21 cellular contexts compared by ENCODE assay signal in the genomic region with DNA sequence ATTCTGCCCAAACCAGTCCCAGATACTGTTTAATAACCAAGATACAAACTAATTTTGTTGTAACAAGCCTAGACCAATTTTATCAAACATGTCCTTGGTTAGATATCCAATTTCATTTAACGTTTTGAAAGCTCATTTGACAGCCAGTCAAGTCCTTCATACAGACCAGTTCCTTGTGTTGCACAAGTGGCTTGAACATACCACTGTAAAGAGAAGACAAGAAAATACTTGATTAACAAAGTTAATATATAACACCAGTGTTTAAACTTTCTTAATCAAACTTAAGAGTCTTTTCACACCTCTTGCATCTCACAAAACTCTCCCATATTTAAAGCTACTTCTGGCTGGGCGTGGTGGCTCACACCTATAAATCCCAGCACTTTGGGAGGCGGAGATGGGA. TPM values are rescaled to one million over a fixed set of nuclear protein-coding genes. Genes with fewer than 3 reads are reported as not detected.
"Had no signal": no experiment of that assay in that cellular context is flagged by ENCODE, and none has a peak within 500 bp of the region (broad histone marks: within the 10 kb centered on the region; RNA-seq: fewer than 3 reads in every experiment).

No MANE protein-coding gene starts in this region.

- H3K27ac ChIP-seq: brain microvascular endothelial cell, foreskin keratinocyte, upper lobe of left lung had no signal

- ATAC-seq: activated naive CD4-positive, alpha-beta T cell treated with anti-CD3 and anti-CD28 coated beads, Interleukin-2, amount 50 U/mL, for 72 hours; activated T-helper 17 cell treated with anti-CD3 and anti-CD28 coated beads, Interleukin-2, amount 50 U/mL, for 72 hours; foreskin keratinocyte; left lobe of liver; sciatic nerve had no signal

- H3K4me1 ChIP-seq: foreskin keratinocyte had no signal

- H3K9me3 ChIP-seq: upper lobe of left lung had no signal

- H3K4me3 ChIP-seq: upper lobe of left lung had no signal

- H3K27me3 ChIP-seq: brain microvascular endothelial cell, foreskin keratinocyte, upper lobe of left lung had no signal

- DNase-seq: activated CD4-positive, alpha-beta memory T cell treated with anti-CD3 and anti-CD28 coated beads, Interleukin-2, amount 10 ng/mL, durations not matched to agents 7 days and 5 days; activated CD4-positive, alpha-beta T cell treated with anti-CD3 and anti-CD28 coated beads for 48 hours; activated CD4-positive, CD25-positive, alpha-beta regulatory T cell; aorta; brain microvascular endothelial cell; caudate nucleus; effector memory CD4-positive, alpha-beta T cell; foreskin keratinocyte; naive B cell; nucleus accumbens; small intestine; stimulated activated CD4-positive, alpha-beta T cell treated with anti-CD3 and anti-CD28 coated beads, Interleukin-2, amount 100 ng/mL, for 48 hours; stimulated activated CD8-positive, alpha-beta memory T cell treated with anti-CD3 and anti-CD28 coated beads, Interleukin-4, amount 100 ng/mL, for 48 hours; stimulated activated naive CD4-positive, alpha-beta T cell; T1000; upper lobe of left lung had no signal

RNA-seq across cellular contexts. Expression of a gene that starts 28.0 kb away (rescaled TPM):
- polyA plus RNA-seq: aorta, foreskin keratinocyte, keratinocyte had no signal
